ENCODE assay signal across 10 cellular contexts in genomic region chr1:217029311-217030157, GRCh38.
DNase-seq lines count a peak whose midpoint lies in the region; ATAC-seq and TF ChIP-seq lines count a peak whose summit lies in the region.
"Had no signal": no experiment of that assay in that cellular context is flagged by ENCODE, and none has a peak within 500 bp of the region (broad histone marks: within the 10 kb centered on the region; RNA-seq: fewer than 3 reads in every experiment).

No MANE protein-coding gene starts in this region.

- no peak for TF ChIP-seq CTCF in epithelial cell of esophagus (IDR thresholded peaks at IDR 0.05; ENCODE audit: insufficient read depth, low read depth, low read length, missing control alignments)

- H3K4me3 ChIP-seq in epithelial cell of esophagus (ENCODE audit: low read length), result no peak overlapping the region

- DNase-seq in ACHN (peak; percentile 82), M059J (ENCODE audit: low read depth) (peak; percentile 69), epithelial cell of esophagus (ENCODE audit: low read depth) (peak; percentile 98), myocyte (ENCODE audit: low read depth) (peak; percentile 27), NCI-H146 treated with DMSO at 0.1 percent for 48 hours (lab: John Stamatoyannopoulos, UW; ENCODE audit: unreplicated experiment) (no peak), NCI-H524 treated with DMSO at 0.1 percent for 48 hours (lab: John Stamatoyannopoulos, UW) (no peak), NCI-H2029 (lab: John Stamatoyannopoulos, UW) (no peak)
- DNase-seq: CD4-positive, alpha-beta memory T cell had no signal

- no peak for ATAC-seq in GM19035 (IDR thresholded peaks at IDR 0.05; ENCODE audit: unreplicated experiment)
- ATAC-seq: WTC11 had no signal

- in situ Hi-C loops in ACHN (cut with HindIII; ENCODE audit: low pct_ligation_motif_present, low pct_unique_long_range_greater_than_20kb, low sequenced_read_pairs), result no loop called here

Comparison
In these comparisons a context has a peak if more than half of its experiments do, and no peak if none do; other contexts are left out.
1. DNase-seq: peak in ACHN (single experiment), M059J (single experiment), epithelial cell of esophagus (single experiment) and myocyte (single experiment); none in NCI-H146 treated with DMSO at 0.1 percent for 48 hours (single experiment), NCI-H524 treated with DMSO at 0.1 percent for 48 hours (single experiment) and NCI-H2029 (single experiment).